14 cellular contexts compared by ENCODE assay signal in genomic region chr9:79221084-79221483, GRCh38.
DNase-seq lines count a peak whose midpoint lies in the region; ATAC-seq, FAIRE-seq and TF ChIP-seq lines count a peak whose summit lies in the region.
"Had no signal": no experiment of that assay in that cellular context is flagged by ENCODE, and none has a peak within 500 bp of the region (broad histone marks: within the 10 kb centered on the region; RNA-seq: fewer than 3 reads in every experiment).

No MANE protein-coding gene starts in this region.

- H3K27me3 Mint-ChIP-seq in activated T-helper 17 cell treated with anti-CD3 and anti-CD28 coated beads, Interleukin-2, amount 50 U/mL, for 72 hours = no peaks in the 10 kb centered on the region

- no peak; a peak in 1 of 5 replicates for TF ChIP-seq RAD21 in A549 (conservative IDR thresholded peaks at IDR 0.05 in 1 of 2, IDR thresholded peaks at IDR 0.05 in 1 of 2)

- peak overlapping the region; percentile 30; the same call in 1 of the 3 replicates for H3K4me2 ChIP-seq in A549

- no peak overlapping the region for H3K4me3 ChIP-seq in A549
- H3K4me3 ChIP-seq: mucosa of descending colon, sigmoid colon had no signal

- no peaks in the 10 kb centered on the region for H3K4me1 Mint-ChIP-seq in activated T-helper 17 cell treated with anti-CD3 and anti-CD28 coated beads, Interleukin-2, amount 50 U/mL, for 72 hours

- H3K27me3 ChIP-seq in foreskin keratinocyte = no peaks in the 10 kb centered on the region
- H3K27me3 ChIP-seq: sigmoid colon had no signal

- WGBS in A549 (ENCODE audit: missing lambda C conversion rate) = 6% methylated on average over 1 of the region's 1 CpG

- intact Hi-C loops in sciatic nerve (cut with DNase I) = no loop called here

- TF ChIP-seq POLR2A in A549 (IDR thresholded peaks at IDR 0.05; ENCODE audit: low read length) (no peak), H54 (IDR thresholded peaks at IDR 0.05; ENCODE audit: low read depth, low read length) (no peak)

- FAIRE-seq in A549 (lab: Jason Lieb, UNC) (no peak), H54 (lab: Jason Lieb, UNC) (peak; percentile 100)
- FAIRE-seq: GM19239, TTC549 had no signal

- peak in 1 of 2 experiments; percentile 31; a peak in 2 of 5 replicates for TF ChIP-seq EP300 in A549 (IDR thresholded peaks at IDR 0.05)

- DNase-seq in A549 (ENCODE audit: low read depth in 1 of 2, low spot score in 1 of 2) (peak; percentile 7 to 52), H54 (ENCODE audit: insufficient read length, low spot score) (peak; percentile 76), foreskin keratinocyte (peak; percentile 76 to 90), activated gamma-delta T cell treated with Interleukin-2 at 50 U/mL for 16 hours (no peak), sciatic nerve (ENCODE audit: low spot score) (no peak), NCI-H2107 (lab: John Stamatoyannopoulos, UW) (no peak)
- DNase-seq: activated T-cell treated with anti-CD3 and anti-CD28 coated beads, Interleukin-2, amount 50 U/mL, for 4 hours; hippocampal formation; mucosa of descending colon; sigmoid colon had no signal

- peaks cover 15% of the 10 kb centered on the region; the same call in 2 of the 3 replicates for H3K4me1 ChIP-seq in A549
- peaks cover 13% of the 10 kb centered on the region for H3K4me1 ChIP-seq in foreskin keratinocyte
- H3K4me1 ChIP-seq: sigmoid colon had no signal

- no peaks in the 10 kb centered on the region for H3K9me3 Mint-ChIP-seq in activated T-helper 17 cell treated with anti-CD3 and anti-CD28 coated beads, Interleukin-2, amount 50 U/mL, for 72 hours

- no peak overlapping the region for H3K4me3 Mint-ChIP-seq in activated T-helper 17 cell treated with anti-CD3 and anti-CD28 coated beads, Interleukin-2, amount 50 U/mL, for 72 hours
- H3K4me3 Mint-ChIP-seq: activated T-cell treated with anti-CD3 and anti-CD28 coated beads, Interleukin-2, amount 50 U/mL, for 4 hours had no signal

- H3K27ac ChIP-seq in A549 (peak overlapping the region; percentile 22 to 58; a peak in 4 of 6 replicates), foreskin keratinocyte (no peak overlapping the region)
- H3K27ac ChIP-seq: sigmoid colon had no signal

- TF ChIP-seq CTCF in A549 (IDR thresholded peaks at IDR 0.05) = no peak
- no peak for TF ChIP-seq CTCF in foreskin keratinocyte (conservative IDR thresholded peaks at IDR 0.05)

- H3K36me3 Mint-ChIP-seq in activated T-helper 17 cell treated with anti-CD3 and anti-CD28 coated beads, Interleukin-2, amount 50 U/mL, for 72 hours (ENCODE audit: low read depth) = no peaks in the 10 kb centered on the region

- H3K9me3 ChIP-seq in A549 = 0 out of 3 replicates have a peak, but pooled peaks cover 3% of the 10 kb centered on the region
- H3K9me3 ChIP-seq: mucosa of descending colon, sigmoid colon had no signal

- POLR2A ChIA-PET in A549 (lab: Yijun Ruan, JAX) = no interaction called here

- ATAC-seq in A549 (peak; percentile 79 to 91), foreskin keratinocyte (peak; percentile 92), HG02623 (IDR thresholded peaks at IDR 0.05; ENCODE audit: unreplicated experiment) (no peak), sciatic nerve (no peak)
- peak; percentile 54 for ATAC-seq in activated T-helper 17 cell treated with anti-CD3 and anti-CD28 coated beads, Interleukin-2, amount 50 U/mL, for 72 hours (replicated peaks)
- ATAC-seq: activated T-cell treated with anti-CD3 and anti-CD28 coated beads, Interleukin-2, amount 50 U/mL, for 4 hours; mucosa of descending colon had no signal

- no peak overlapping the region for H3K27ac Mint-ChIP-seq in activated T-helper 17 cell treated with anti-CD3 and anti-CD28 coated beads, Interleukin-2, amount 50 U/mL, for 72 hours

- CTCF ChIA-PET in A549 (lab: Yijun Ruan, JAX) = interaction anchor here (0.6 kb wide), 1 partner anchor 816 kb away, joined by 3 read pairs; no protein-coding TSS in a partner anchor

TF ChIP-seq in A549, 52 proteins besides CTCF, POLR2A, EP300 and RAD21:
- TF ChIP-seq JUN (IDR thresholded peaks at IDR 0.05) = 0 out of 5 replicates have a peak, but pooled peaks of 1 of the 2 experiments have one; percentile 35
- no peak for TF ChIP-seq HDAC2 (IDR thresholded peaks at IDR 0.05)
- no peak for TF ChIP-seq ZFP36 (IDR thresholded peaks at IDR 0.05; ENCODE audit: borderline replicate concordance, partially characterized antibody)
- peak; percentile 68; the same call in 1 of the 2 replicates for TF ChIP-seq FOSL2 (IDR thresholded peaks at IDR 0.05)
- peak; percentile 52 for TF ChIP-seq FOSL2 (CRISPR knock-in tag; IDR thresholded peaks at IDR 0.05)
- TF ChIP-seq RARB (CRISPR knock-in tag; IDR thresholded peaks at IDR 0.05) = no peak
- 0 out of 3 replicates have a peak, but pooled peaks have one; percentile 8 for TF ChIP-seq SMC3 (IDR thresholded peaks at IDR 0.05)
- peak; percentile 66; the same call in 1 of the 2 replicates for TF ChIP-seq JUNB (IDR thresholded peaks at IDR 0.05)
- no peak for TF ChIP-seq SREBF2 (IDR thresholded peaks at IDR 0.05)
- no peak for TF ChIP-seq HOXB13 (CRISPR knock-in tag; IDR thresholded peaks at IDR 0.05; ENCODE audit: low read depth)
- no peak for TF ChIP-seq RFX5 (IDR thresholded peaks at IDR 0.05)
- peak; percentile 62 to 78; a peak in 3 of 4 replicates for TF ChIP-seq CEBPB (IDR thresholded peaks at IDR 0.05)
- TF ChIP-seq HEYL (CRISPR knock-in tag; IDR thresholded peaks at IDR 0.05) = no peak
- no peak for TF ChIP-seq CHD4 (IDR thresholded peaks at IDR 0.05; ENCODE audit: borderline replicate concordance)

Comparison
In these comparisons a context has a peak if more than half of its experiments do, and no peak if none do; other contexts are left out.
1. ATAC-seq: peak in A549 (2 of 2), activated T-helper 17 cell treated with anti-CD3 and anti-CD28 coated beads, Interleukin-2, amount 50 U/mL, for 72 hours (single experiment) and foreskin keratinocyte (single experiment); none in HG02623 (single experiment) and sciatic nerve (single experiment).
2. DNase-seq: peak in A549 (2 of 2), H54 (single experiment) and foreskin keratinocyte (2 of 2); none in activated gamma-delta T cell treated with Interleukin-2 at 50 U/mL for 16 hours (single experiment), sciatic nerve (single experiment) and NCI-H2107 (single experiment).